18 cellular contexts compared by ENCODE assay signal in the genomic region with DNA sequence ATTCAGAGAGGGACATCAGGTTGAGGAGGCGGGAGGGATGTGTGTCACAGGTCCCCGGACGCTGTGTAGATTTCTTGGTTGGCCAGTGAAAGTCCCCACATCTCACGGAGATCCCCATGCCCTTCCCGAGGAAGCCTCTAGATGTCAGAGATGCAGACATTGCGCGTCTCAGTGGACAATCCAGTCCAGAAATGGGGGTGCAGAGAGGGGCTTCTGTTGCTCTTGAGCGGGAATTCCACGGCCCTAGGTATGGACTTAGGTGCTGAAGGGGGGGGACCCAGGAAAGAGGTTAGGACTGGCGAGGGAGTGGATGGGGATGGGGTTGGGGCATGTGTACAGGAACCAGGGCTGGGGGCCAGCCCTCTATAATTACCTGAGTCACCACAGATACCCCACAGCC. TPM values are rescaled to one million over a fixed set of nuclear protein-coding genes. Genes with fewer than 3 reads are reported as not detected.
A peak's percentile ranks its signal among the peaks of the same experiment; 100 is the strongest.
DNase-seq lines count a peak whose midpoint lies in the region; ATAC-seq, FAIRE-seq and TF ChIP-seq lines count a peak whose summit lies in the region.
"Had no signal": no experiment of that assay in that cellular context is flagged by ENCODE, and none has a peak within 500 bp of the region (broad histone marks: within the 10 kb centered on the region; RNA-seq: fewer than 3 reads in every experiment).

No MANE protein-coding gene starts in this region.

- H3K9ac ChIP-seq in SK-N-SH, result no peak overlapping the region
- H3K9ac ChIP-seq in IMR-90 (ENCODE audit: low read depth, low read length), result no peak overlapping the region
- no peak overlapping the region for H3K9ac ChIP-seq in H1 (replicated peaks in 1 of 4; ENCODE audit: extremely low read depth in 1 of 4, low read depth in 3 of 4, low read length in 3 of 4)
- H3K9ac ChIP-seq: BLaER1 treated with 17β-estradiol and CSF1 and Interleukin-3, amounts not matched to agents 10 nM and 100 nM had no signal

- peaks cover 19% of the 10 kb centered on the region for H3K79me2 ChIP-seq in SK-N-SH (ENCODE audit: insufficient read depth)
- peaks cover 0 to 13% of the 10 kb centered on the region in 2 experiments; a peak in 2 of 4 replicates for H3K79me2 ChIP-seq in H1 (ENCODE audit: control insufficient read depth in 1 of 2, insufficient read depth in 2 of 2, low read length in 2 of 2)

- DNase-seq in SK-N-SH (no peak), IMR-90 (no peak), H1 (ENCODE audit: low read depth in 1 of 2, low spot score in 2 of 2) (no peak), osteocyte (ENCODE audit: extremely low spot score, unreplicated experiment) (peak; percentile 77), KG1 (lab: John Stamatoyannopoulos, UW) (no peak), OCI-M1 (lab: John Stamatoyannopoulos, UW) (no peak)
- DNase-seq: Calu3, DMS79 treated with DMSO at 0.1 percent for 48 hours, GF-D8 had no signal

- H3K9me1 ChIP-seq in IMR-90 (ENCODE audit: insufficient read depth, low read length), result peaks cover 41% of the 10 kb centered on the region

- TF ChIP-seq EP300 in SK-N-SH (IDR thresholded peaks at IDR 0.05; ENCODE audit: borderline replicate concordance in 1 of 2, low read depth in 1 of 2, low read length in 1 of 2) (no peak), H1 (IDR thresholded peaks at IDR 0.05; ENCODE audit: borderline replicate concordance in 1 of 2, low read depth in 2 of 2, low read length in 2 of 2) (no peak)

- H4K91ac ChIP-seq in IMR-90 (ENCODE audit: insufficient read depth, low read depth, low read length) (no peak overlapping the region), H1 (replicated peaks; ENCODE audit: insufficient read length, low read length) (no peak overlapping the region)

- peaks cover 24% of the 10 kb centered on the region for H4K20me1 ChIP-seq in SK-N-SH (ENCODE audit: insufficient read depth)
- peaks cover 38% of the 10 kb centered on the region for H4K20me1 ChIP-seq in IMR-90 (ENCODE audit: insufficient read depth, low read length)
- peaks cover 8 to 17% of the 10 kb centered on the region in 2 experiments for H4K20me1 ChIP-seq in H1 (replicated peaks in 1 of 2; ENCODE audit: control insufficient read depth in 1 of 2, insufficient read depth in 2 of 2, low read length in 2 of 2)

- no peak overlapping the region for H3K4me3 ChIP-seq in SK-N-SH (ENCODE audit: low read depth in 2 of 2, low read length in 1 of 2)
- H3K4me3 ChIP-seq in IMR-90 (ENCODE audit: insufficient read depth, low read depth, low read length), result no peak overlapping the region
- no peak overlapping the region for H3K4me3 ChIP-seq in H1 (ENCODE audit: extremely low read depth in 1 of 4, insufficient read depth in 2 of 4, low read depth in 3 of 4, low read length in 4 of 4)
- H3K4me3 ChIP-seq: A549; BLaER1 treated with 17β-estradiol and CSF1 and Interleukin-3, amounts not matched to agents 10 nM and 100 nM; GM23338; K562 had no signal

- CTCF ChIA-PET in SK-N-SH (lab: Yijun Ruan, JAX) (interaction anchor here (1.0 to 1.6 kb wide), 2 partner anchors 42 to 59 kb away, joined by 3 to 7 read pairs; no protein-coding TSS in a partner anchor), IMR-90 (lab: Yijun Ruan, JAX) (interaction anchor here (0.6 to 1.2 kb wide), 2 partner anchors 11 to 60 kb away, joined by 3 to 4 read pairs; no protein-coding TSS in a partner anchor), H1 (lab: Charles Lee; ENCODE audit: partially characterized antibody) (interaction anchor here (1.0 to 3.7 kb wide), 14 partner anchors 10 to 208 kb away, joined by 3 to 19 read pairs (median 4); partner anchors contain the start of gene USP2)

- 96% methylated on average over 9 of the region's 10 CpGs for WGBS in SK-N-SH (ENCODE audit: low lambda C conversion rate)
- 81% methylated on average over 4 of the region's 10 CpGs; no CpG with 5 or more reads in 1 of the 2 experiments for WGBS in IMR-90 (ENCODE audit: extremely low coverage in 2 of 2, insufficient read length in 1 of 2), 2 experiments
- WGBS in H1 (ENCODE audit: extremely low coverage in 1 of 2, insufficient coverage in 1 of 2, insufficient read length in 1 of 2, insufficient replicate concordance in 2 of 2, low coverage in 1 of 2, low lambda C conversion rate in 2 of 2, missing lambda C conversion rate in 1 of 2), 2 experiments, result 92% methylated on average over 9 of the region's 10 CpGs; no CpG with 5 or more reads in 1 of the 2 experiments

- H3K4me1 ChIP-seq in SK-N-SH (ENCODE audit: control insufficient read depth in 1 of 2, insufficient read depth in 2 of 2, low read depth in 1 of 2, low read length in 1 of 2) (peaks cover 21 to 28% of the 10 kb centered on the region in 2 experiments), IMR-90 (ENCODE audit: control insufficient read depth, insufficient read depth, low read length) (peaks cover 26% of the 10 kb centered on the region), H1 (replicated peaks in 1 of 4; ENCODE audit: control insufficient read depth in 3 of 4, insufficient read depth in 4 of 4, low read length in 3 of 4) (peaks cover 6 to 24% (median 19%) of the 10 kb centered on the region in 4 experiments)
- H3K4me1 ChIP-seq: A549; BLaER1 treated with 17β-estradiol and CSF1 and Interleukin-3, amounts not matched to agents 10 nM and 100 nM had no signal

- no peak overlapping the region for H3K14ac ChIP-seq in IMR-90 (replicated peaks; ENCODE audit: low read depth, low read length)
- no peak overlapping the region for H3K14ac ChIP-seq in H1 (ENCODE audit: insufficient read length)

- peaks cover 5% of the 10 kb centered on the region for H3K27me3 Mint-ChIP-seq in osteocyte (ENCODE audit: unreplicated experiment)

- dilution Hi-C loops in IMR-90 (cut with HindIII; ENCODE audit: low sequenced_read_pairs, unreplicated experiment), result no loop called here

- H2BK120ac ChIP-seq in IMR-90 (ENCODE audit: low read depth, low read length), result no peak overlapping the region
- H2BK120ac ChIP-seq in H1 (replicated peaks; ENCODE audit: low read depth, low read length), result no peak overlapping the region

- no TSS peak for BruUV-seq in IMR-90 (replicated peaks; lab: Mats Ljungman, UMichigan)

- no peak overlapping the region for H4K8ac ChIP-seq in IMR-90 (ENCODE audit: low read depth in 2 of 2, low read length in 2 of 2)
- H4K8ac ChIP-seq in H1 (ENCODE audit: extremely low read depth, insufficient read depth, low read length), result no peak overlapping the region

- peaks cover 5% of the 10 kb centered on the region for H3K9me3 Mint-ChIP-seq in osteocyte (ENCODE audit: unreplicated experiment)
- H3K9me3 Mint-ChIP-seq: H9 had no signal

- H3K4me1 Mint-ChIP-seq in osteocyte (ENCODE audit: unreplicated experiment), result peaks cover 15% of the 10 kb centered on the region

- H2BK12ac ChIP-seq in H1 (ENCODE audit: low read depth, low read length), result no peak overlapping the region; the same call in 1 of the 2 replicates

- no peak for TF ChIP-seq RAD21 in SK-N-SH (IDR thresholded peaks at IDR 0.05; ENCODE audit: low read length)
- TF ChIP-seq RAD21 in IMR-90 (IDR thresholded peaks at IDR 0.05; ENCODE audit: low read length), result no peak
- TF ChIP-seq RAD21 in H1 (IDR thresholded peaks at IDR 0.05 in 1 of 2, conservative IDR thresholded peaks at IDR 0.05 in 1 of 2; ENCODE audit: low read depth in 2 of 2, low read length in 2 of 2), result no peak

- no peak overlapping the region for H3K4me3 Mint-ChIP-seq in osteocyte (ENCODE audit: unreplicated experiment)
- H3K4me3 Mint-ChIP-seq: CD8-positive, alpha-beta T cell; GM23338; H9 had no signal

- in situ Hi-C loops in IMR-90 (cut with MboI; ENCODE audit: low sequenced_read_pairs), result no loop called here

- H3K36me3 Mint-ChIP-seq in osteocyte (ENCODE audit: unreplicated experiment), result no peaks in the 10 kb centered on the region
- H3K36me3 Mint-ChIP-seq: CD8-positive, alpha-beta T cell had no signal

- no peak overlapping the region for H3K27ac Mint-ChIP-seq in osteocyte (ENCODE audit: unreplicated experiment)
- H3K27ac Mint-ChIP-seq: CD8-positive, alpha-beta T cell had no signal

- intact Hi-C loops in IMR-90 (cut with micrococcal nuclease), result no loop called here

- no peak overlapping the region for H2AFZ ChIP-seq in SK-N-SH (ENCODE audit: low read depth)
- no peak overlapping the region for H2AFZ ChIP-seq in IMR-90 (replicated peaks; ENCODE audit: low read length, poor library complexity)
- no peak overlapping the region for H2AFZ ChIP-seq in H1 (ENCODE audit: low read length)
- H2AFZ ChIP-seq: GM23338 had no signal

- H2BK15ac ChIP-seq in IMR-90 (ENCODE audit: low read depth, low read length) (no peak overlapping the region), H1 (ENCODE audit: low read length) (no peak overlapping the region)

- no peak overlapping the region for H2AK9ac ChIP-seq in IMR-90 (replicated peaks; ENCODE audit: low read depth, low read length, poor library complexity)

- ATAC-seq in SK-N-SH treated with all-trans-retinoic acid at 6 μM for 48 hours, result peak; percentile 4; the same call in 2 of the 3 replicates
- no peak for ATAC-seq in IMR-90 (ENCODE audit: low read depth)
- no peak for ATAC-seq in HG02763 (IDR thresholded peaks at IDR 0.05; ENCODE audit: unreplicated experiment)
- ATAC-seq: A549; CD8-positive, alpha-beta T cell; K562 had no signal

- TF ChIP-seq POLR2A in IMR-90 (IDR thresholded peaks at IDR 0.05; ENCODE audit: low read depth, low read length) (no peak), H1 (IDR thresholded peaks at IDR 0.05; ENCODE audit: control extremely low read depth in 1 of 2, low read depth in 2 of 2, low read length in 2 of 2) (no peak)

- no peak overlapping the region for H3K18ac ChIP-seq in IMR-90 (ENCODE audit: low read depth, low read length)
- no peak overlapping the region for H3K18ac ChIP-seq in H1 (ENCODE audit: extremely low read depth, low read length)

- H3K27ac ChIP-seq in SK-N-SH (ENCODE audit: low read depth in 2 of 2, low read length in 1 of 2), result no peak overlapping the region
- H3K27ac ChIP-seq in IMR-90 (ENCODE audit: insufficient read depth, low read length), result no peak overlapping the region
- H3K27ac ChIP-seq in H1 (ENCODE audit: low read depth, low read length), result no peak overlapping the region
- H3K27ac ChIP-seq: 22Rv1; A549; BLaER1 treated with 17β-estradiol and CSF1 and Interleukin-3, amounts not matched to agents 10 nM and 100 nM had no signal

- H2BK5ac ChIP-seq in IMR-90 (ENCODE audit: low read depth, low read length, poor library complexity, severe bottlenecking), result no peak overlapping the region
- no peak overlapping the region for H2BK5ac ChIP-seq in H1 (ENCODE audit: low read depth, low read length)

- H3K79me1 ChIP-seq in IMR-90 (ENCODE audit: low read depth in 1 of 2, low read length in 2 of 2), result peaks cover 17 to 44% of the 10 kb centered on the region in 2 experiments
- peaks cover 16% of the 10 kb centered on the region for H3K79me1 ChIP-seq in H1 (ENCODE audit: low read depth, low read length)

- H3K9me2 ChIP-seq in SK-N-SH, result no peaks in the 10 kb centered on the region

- no peaks in the 10 kb centered on the region for H3K9me3 ChIP-seq in SK-N-SH
- H3K9me3 ChIP-seq in IMR-90 (ENCODE audit: control insufficient read depth, insufficient read depth, low read length), result no peaks in the 10 kb centered on the region
- H3K9me3 ChIP-seq in H1 (ENCODE audit: insufficient read depth in 2 of 2, low read depth in 1 of 2, low read length in 1 of 2), result no peaks in the 10 kb centered on the region
- H3K9me3 ChIP-seq: A549 had no signal

- H3K27me3 ChIP-seq in SK-N-SH (ENCODE audit: insufficient read depth) (no peaks in the 10 kb centered on the region), IMR-90 (ENCODE audit: control insufficient read depth, insufficient read depth, low read length) (no peaks in the 10 kb centered on the region), H1 (replicated peaks in 1 of 4; ENCODE audit: control insufficient read depth in 3 of 4, extremely low read depth in 1 of 4, insufficient read depth in 3 of 4, low read length in 3 of 4) (no peaks in the 10 kb centered on the region)

- H3K36me3 ChIP-seq in SK-N-SH (replicated peaks in 1 of 2; ENCODE audit: control insufficient read depth in 1 of 2, insufficient read depth in 2 of 2, low read length in 1 of 2) (peaks cover 17 to 30% of the 10 kb centered on the region in 2 experiments), IMR-90 (ENCODE audit: control insufficient read depth, insufficient read depth, low read length) (peaks cover 26% of the 10 kb centered on the region), H1 (ENCODE audit: control insufficient read depth in 2 of 4, insufficient read depth in 4 of 4, low read length in 3 of 4) (peaks cover 19 to 28% (median 24%) of the 10 kb centered on the region in 4 experiments)
- H3K36me3 ChIP-seq: BLaER1 treated with 17β-estradiol and CSF1 and Interleukin-3, amounts not matched to agents 10 nM and 100 nM had no signal

- TF ChIP-seq CTCF in SK-N-SH (IDR thresholded peaks at IDR 0.05) (no peak), IMR-90 (conservative IDR thresholded peaks at IDR 0.05; ENCODE audit: low read depth, low read length) (no peak), H1 (IDR thresholded peaks at IDR 0.05; ENCODE audit: control extremely low read depth in 1 of 3, insufficient read depth in 1 of 3, low read depth in 1 of 3, low read length in 3 of 3) (no peak), osteocyte (IDR thresholded peaks at IDR 0.05) (no peak)

- H4K5ac ChIP-seq in IMR-90 (ENCODE audit: low read depth, low read length), result no peak overlapping the region
- no peak overlapping the region for H4K5ac ChIP-seq in H1 (ENCODE audit: insufficient read length, low read depth, low read length)

- no peak overlapping the region for H3K56ac ChIP-seq in IMR-90 (ENCODE audit: extremely low read depth, insufficient read depth, low read length)
- H3K56ac ChIP-seq in H1 (replicated peaks; ENCODE audit: insufficient read length, low read depth, low read length), result no peak overlapping the region

- POLR2A ChIA-PET in SK-N-SH (lab: Yijun Ruan, JAX), result no interaction called here
- POLR2A ChIA-PET in IMR-90 (lab: Charles Lee; ENCODE audit: unreplicated experiment), result no interaction called here
- POLR2A ChIA-PET in H1 (lab: Charles Lee; ENCODE audit: partially characterized antibody), result interaction anchor here (1.0 to 6.4 kb wide), 15 partner anchors 8 to 79 kb away, joined by 3 to 50 read pairs (median 5); no protein-coding TSS in a partner anchor

- H2AK5ac ChIP-seq in IMR-90 (ENCODE audit: low read depth, low read length), result no peak overlapping the region; the same call in 1 of the 2 replicates
- no peak overlapping the region for H2AK5ac ChIP-seq in H1 (ENCODE audit: low read depth, low read length)

- 0 out of 2 replicates have a peak overlapping the region, but pooled peaks have one; percentile 4 for H3K4ac ChIP-seq in IMR-90 (ENCODE audit: low read depth, low read length)
- no peak overlapping the region for H3K4ac ChIP-seq in H1 (replicated peaks; ENCODE audit: insufficient read length, low read depth, low read length)

- H3K23ac ChIP-seq in IMR-90 (ENCODE audit: low read depth, low read length) (no peak overlapping the region), H1 (ENCODE audit: insufficient read length) (no peak overlapping the region)

- peaks cover 32% of the 10 kb centered on the region for H3F3A ChIP-seq in SK-N-SH (replicated peaks; ENCODE audit: insufficient read depth)

- H2BK20ac ChIP-seq in IMR-90 (ENCODE audit: low read depth, low read length) (no peak overlapping the region), H1 (ENCODE audit: low read length) (0 out of 2 replicates have a peak overlapping the region, but pooled peaks have one; percentile 1)

- H3K23me2 ChIP-seq in H1 (ENCODE audit: low read depth, low read length), result peaks cover under 1% of the 10 kb centered on the region; the same call in 1 of the 2 replicates

- FAIRE-seq in H1 (lab: Jason Lieb, UNC), result no peak
- FAIRE-seq: A549, K562 had no signal

- H3K4me2 ChIP-seq in SK-N-SH (no peak overlapping the region), IMR-90 (ENCODE audit: low read depth, low read length) (no peak overlapping the region), H1 (ENCODE audit: insufficient read depth in 1 of 2, low read depth in 2 of 2, low read length in 2 of 2) (no peak overlapping the region)
- H3K4me2 ChIP-seq: A549 had no signal

RNA-seq across cellular contexts. Expression of gene THY1, which starts 7.0 kb away (rescaled TPM):
- polyA plus RNA-seq in SK-N-SH (2012; rRNA removed), result 1,091 and 1,905 TPM in 2 replicates
- polyA plus RNA-seq in SK-N-SH (2012; cell fraction: cytosol; rRNA removed), result 451 and 1,082 TPM in 2 replicates
- 429 and 498 TPM in 2 replicates for polyA plus RNA-seq in SK-N-SH (2012; cell fraction: nucleus; rRNA removed)
- total RNA-seq in IMR-90 (2012; rRNA removed), result 703 and 816 TPM in 2 replicates
- 1,657 and 2,603 TPM in 2 replicates for polyA plus RNA-seq in IMR-90 (2012; rRNA removed)
- polyA plus RNA-seq in IMR-90 (2012; cell fraction: cytosol; rRNA removed), result 329 and 2,274 TPM in 2 replicates
- 846 and 954 TPM in 2 replicates for polyA plus RNA-seq in IMR-90 (2012; cell fraction: nucleus; rRNA removed; ENCODE audit: low replicate concordance)
- total RNA-seq in H1 (2021; fragmentation: NEBNext Ultra II Directional; extraction: Animal tissue kit (Norgen Biotek cat#: 25700)), result 259 and 286 TPM in 2 replicates
- polyA plus RNA-seq in H1 (2011; rRNA removed), result 2,050 and 2,479 TPM in 2 replicates
- 1,448 TPM for polyA plus RNA-seq in H1 (2011; cell fraction: cytosol; rRNA removed)
- polyA plus RNA-seq in H1 (2011; cell fraction: nucleus; rRNA removed), result 660 TPM
- 327 to 599 TPM (median 496 TPM) in 4 replicates for polyA plus RNA-seq in H1 (2012, experiment 1 of 2)
- 595 TPM for polyA plus RNA-seq in H1 (2012, experiment 2 of 2)
- 909 TPM for polyA plus RNA-seq in H1 (2013, experiment 1 of 2)
- polyA plus RNA-seq in H1 (2013, experiment 2 of 2), result 1,095 TPM
- polyA minus RNA-seq in H1 (2011; rRNA and poly(A)+ RNA removed), result 708 and 816 TPM in 2 replicates
- polyA minus RNA-seq in H1 (2011; cell fraction: cytosol; rRNA and poly(A)+ RNA removed), result 233 TPM
- 264 TPM for polyA minus RNA-seq in H1 (2011; cell fraction: nucleus; rRNA and poly(A)+ RNA removed)
- total RNA-seq in osteocyte, result 11.3 and 14.0 TPM in 2 replicates
- total RNA-seq: Calu3; CD8-positive, alpha-beta T cell had no signal
- polyA plus RNA-seq: K562 had no signal

RNA-seq across cellular contexts. Expression of gene USP2, which starts 34.5 kb away (rescaled TPM):
- polyA plus RNA-seq in SK-N-SH (2012; rRNA removed) (0.81 and 0.97 TPM in 2 replicates), IMR-90 (2012; rRNA removed) (0.63 and 0.79 TPM in 2 replicates), H1 (2011; rRNA removed) (2.2 and 3.9 TPM in 2 replicates)
- 0.46 and 0.60 TPM in 2 replicates for polyA plus RNA-seq in SK-N-SH (2012; cell fraction: cytosol; rRNA removed)
- 1.6 TPM in 2 replicates for polyA plus RNA-seq in SK-N-SH (2012; cell fraction: nucleus; rRNA removed)
- total RNA-seq in IMR-90 (2012; rRNA removed) (under 0.01 and 0.18 TPM in 2 replicates), osteocyte (0.11 and 0.24 TPM in 2 replicates)
- 0.25 and 0.74 TPM in 2 replicates for polyA plus RNA-seq in IMR-90 (2012; cell fraction: cytosol; rRNA removed)
- 1.8 and 3.1 TPM in 2 replicates for polyA plus RNA-seq in IMR-90 (2012; cell fraction: nucleus; rRNA removed; ENCODE audit: low replicate concordance)
- 6.9 and 8.5 TPM in 2 replicates for total RNA-seq in H1 (2021; fragmentation: NEBNext Ultra II Directional; extraction: Animal tissue kit (Norgen Biotek cat#: 25700))
- 2.1 TPM for polyA plus RNA-seq in H1 (2011; cell fraction: cytosol; rRNA removed)
- polyA plus RNA-seq in H1 (2011; cell fraction: nucleus; rRNA removed), result 3.5 TPM
- 5.3 to 6.6 TPM (median 5.9 TPM) in 4 replicates for polyA plus RNA-seq in H1 (2012, experiment 1 of 2)
- 5.0 TPM for polyA plus RNA-seq in H1 (2012, experiment 2 of 2)
- 4.6 TPM for polyA plus RNA-seq in H1 (2013, experiment 1 of 2)
- polyA plus RNA-seq in H1 (2013, experiment 2 of 2), result 4.3 TPM
- 7.0 and 7.9 TPM in 2 replicates for polyA minus RNA-seq in H1 (2011; rRNA and poly(A)+ RNA removed)
- 4.6 TPM for polyA minus RNA-seq in H1 (2011; cell fraction: cytosol; rRNA and poly(A)+ RNA removed)
- polyA minus RNA-seq in H1 (2011; cell fraction: nucleus; rRNA and poly(A)+ RNA removed), result 7.3 TPM

Comparison
In these comparisons a context has a peak if more than half of its experiments do, and no peak if none do; other contexts are left out.
1. RNA of gene THY1, which starts 7.0 kb away (total RNA-seq): 703 to 816 TPM in IMR-90 and 259 to 286 TPM in H1; 11.3 to 14.0 TPM in osteocyte; every median in the first group is over 10 times any median in the second.